ENCODE assay signal across 12 cellular contexts in genomic region chr11:29119691-29120328, GRCh38.
A peak's percentile ranks its signal among the peaks of the same experiment; 100 is the strongest.
DNase-seq lines count a peak whose midpoint lies in the region; ATAC-seq and TF ChIP-seq lines count a peak whose summit lies in the region.
"Had no signal": no experiment of that assay in that cellular context is flagged by ENCODE, and none has a peak within 500 bp of the region (broad histone marks: within the 10 kb centered on the region; RNA-seq: fewer than 3 reads in every experiment).

No MANE protein-coding gene starts in this region.

- intact Hi-C loops in psoas muscle (cut with DNase I): no loop called here
- intact Hi-C loops in left ventricle myocardium inferior (cut with micrococcal nuclease): no loop called here

- H4K20me1 ChIP-seq in neural cell (ENCODE audit: insufficient read depth): no peaks in the 10 kb centered on the region

- TF ChIP-seq RAD21 in neural cell (conservative IDR thresholded peaks at IDR 0.05): no peak

- H3K9ac ChIP-seq in neural cell (ENCODE audit: low read length): no peak overlapping the region

- H3K36me3 ChIP-seq in neural cell (ENCODE audit: insufficient read depth, low read length) (no peaks in the 10 kb centered on the region), psoas muscle (ENCODE audit: insufficient read depth in 1 of 2, low read depth in 1 of 2) (no peaks in the 10 kb centered on the region), left ventricle myocardium inferior (no peaks in the 10 kb centered on the region)
- H3K36me3 ChIP-seq: Peyer's patch, vagina had no signal

- H3K4me1 ChIP-seq in psoas muscle (no peaks in the 10 kb centered on the region), left ventricle myocardium inferior (no peaks in the 10 kb centered on the region)
- H3K4me1 ChIP-seq: Peyer's patch, vagina had no signal

- H3K27me3 ChIP-seq in neural cell (ENCODE audit: insufficient read depth, low read depth, low read length): no peaks in the 10 kb centered on the region
- no peaks in the 10 kb centered on the region for H3K27me3 ChIP-seq in psoas muscle (ENCODE audit: insufficient read depth in 3 of 3, low read length in 2 of 3)
- H3K27me3 ChIP-seq in left ventricle myocardium inferior (ENCODE audit: low read depth): no peaks in the 10 kb centered on the region
- H3K27me3 ChIP-seq: dorsolateral prefrontal cortex, Peyer's patch, vagina had no signal

- DNase-seq in AG20443 (ENCODE audit: low spot score): peak; percentile 61
- peak; percentile 39 for DNase-seq in NCI-H2029 treated with DMSO at 0.1 percent for 48 hours (lab: John Stamatoyannopoulos, UW)
- DNase-seq in epidermal melanocyte (ENCODE audit: insufficient read length, low spot score): peak; percentile 19
- DNase-seq in NAMALWA (ENCODE audit: low spot score): no peak
- no peak for DNase-seq in erythroblast (lab: John Stamatoyannopoulos, UW)
- no peak for DNase-seq in psoas muscle
- DNase-seq in left ventricle myocardium inferior: no peak
- DNase-seq: dorsolateral prefrontal cortex; Peyer's patch; stimulated activated CD4-positive, alpha-beta T cell treated with anti-CD3 and anti-CD28 coated beads, Interleukin-2, amount 100 ng/mL, for 24 hours had no signal

- no peak for ATAC-seq in psoas muscle

- no peaks in the 10 kb centered on the region for H3K79me2 ChIP-seq in neural cell (replicated peaks; ENCODE audit: insufficient read depth, low read length)

- H3K9me3 ChIP-seq in neural cell (ENCODE audit: low read length) (no peaks in the 10 kb centered on the region), psoas muscle (no peaks in the 10 kb centered on the region), left ventricle myocardium inferior (replicated peaks) (no peaks in the 10 kb centered on the region)
- H3K9me3 ChIP-seq: Peyer's patch, vagina had no signal

- peak; percentile 66 for TF ChIP-seq EP300 in neural cell (conservative IDR thresholded peaks at IDR 0.05; ENCODE audit: poor library complexity, severe bottlenecking)

- H3K27ac ChIP-seq in neural cell (ENCODE audit: low read length) (no peak overlapping the region), psoas muscle (no peak overlapping the region), left ventricle myocardium inferior (replicated peaks) (no peak overlapping the region)
- H3K27ac ChIP-seq: dorsolateral prefrontal cortex, Peyer's patch, vagina had no signal

- H2AFZ ChIP-seq in neural cell (ENCODE audit: low read depth, low read length): no peak overlapping the region

- no peak overlapping the region for H3K4me2 ChIP-seq in neural cell (ENCODE audit: low read length)

- no peaks in the 10 kb centered on the region for H3F3A ChIP-seq in neural cell (ENCODE audit: insufficient read depth, low read length, poor library complexity, severe bottlenecking)

- no peak for TF ChIP-seq POLR2A in erythroblast (IDR thresholded peaks at IDR 0.05; ENCODE audit: low read length)

- WGBS in psoas muscle, 3 donors: 14 to 18% (median 17%) methylated on average over 6 of the region's 6 CpGs

- TF ChIP-seq CTCF in neural cell (IDR thresholded peaks at IDR 0.05; ENCODE audit: poor library complexity, severe bottlenecking): no peak
- no peak for TF ChIP-seq CTCF in psoas muscle (IDR thresholded peaks at IDR 0.05)
- no peak for TF ChIP-seq CTCF in left ventricle myocardium inferior (IDR thresholded peaks at IDR 0.05; ENCODE audit: borderline replicate concordance)

- H3K9me2 ChIP-seq in neural cell (ENCODE audit: insufficient read depth, low read length): no peaks in the 10 kb centered on the region

- H3K4me3 ChIP-seq in neural cell (ENCODE audit: low read length) (no peak overlapping the region), psoas muscle (no peak overlapping the region), left ventricle myocardium inferior (no peak overlapping the region)
- H3K4me3 ChIP-seq: dorsolateral prefrontal cortex, Peyer's patch, vagina had no signal

TF ChIP-seq in neural cell, 6 proteins besides CTCF, POLR2A, EP300 and RAD21:
- peak; percentile 72 for TF ChIP-seq POLR2AphosphoS5 (IDR thresholded peaks at IDR 0.05)
- no peak for TF ChIP-seq MXI1 (conservative IDR thresholded peaks at IDR 0.05; ENCODE audit: poor library complexity, severe bottlenecking)
- no peak for TF ChIP-seq TAF1 (IDR thresholded peaks at IDR 0.05; ENCODE audit: low read depth)

Comparison
In these comparisons a context has a peak if more than half of its experiments do, and no peak if none do; other contexts are left out.
1. DNase-seq: peak in AG20443 (single experiment), NCI-H2029 treated with DMSO at 0.1 percent for 48 hours (single experiment) and epidermal melanocyte (single experiment); none in NAMALWA (single experiment), erythroblast (0 of 2), psoas muscle (0 of 2) and left ventricle myocardium inferior (single experiment).